In genomic region chr9:136379401-136379800, GRCh38 we compare ENCODE assay signal across 10 cellular contexts.
"Had no signal": no experiment of that assay in that cellular context is flagged by ENCODE, and none has a peak within 500 bp of the region (broad histone marks: within the 10 kb centered on the region; RNA-seq: fewer than 3 reads in every experiment).

No MANE protein-coding gene starts in this region.

- H3K9me3 ChIP-seq: HAP-1 had no signal

- H3K4me1 Mint-ChIP-seq: GM23338, H9 had no signal

- H3K4me1 ChIP-seq: HAP-1 had no signal

- ATAC-seq: GM23338, HCT116 had no signal

- FAIRE-seq: H54 had no signal

- H2AFZ ChIP-seq: GM23248, GM23338 had no signal

- H3K4me3 ChIP-seq: GM23248, GM23338, HAP-1 had no signal

- H3K27ac Mint-ChIP-seq: GM23338, HFFc6 had no signal

- H3K9me3 Mint-ChIP-seq: GM23338, H9, HFFc6 had no signal

- H3K27ac ChIP-seq: GM23248 had no signal

- H3K4me3 Mint-ChIP-seq: GM23338, H9, HFFc6 had no signal

- H3K4me2 ChIP-seq: GM23338 had no signal

- DNase-seq: GM23248, GOT3, H7, H9, HCEC 1CT, HFFc6 had no signal

- H3K9ac ChIP-seq: GM23248 had no signal
